9 cellular contexts compared by ENCODE assay signal in the genomic region with DNA sequence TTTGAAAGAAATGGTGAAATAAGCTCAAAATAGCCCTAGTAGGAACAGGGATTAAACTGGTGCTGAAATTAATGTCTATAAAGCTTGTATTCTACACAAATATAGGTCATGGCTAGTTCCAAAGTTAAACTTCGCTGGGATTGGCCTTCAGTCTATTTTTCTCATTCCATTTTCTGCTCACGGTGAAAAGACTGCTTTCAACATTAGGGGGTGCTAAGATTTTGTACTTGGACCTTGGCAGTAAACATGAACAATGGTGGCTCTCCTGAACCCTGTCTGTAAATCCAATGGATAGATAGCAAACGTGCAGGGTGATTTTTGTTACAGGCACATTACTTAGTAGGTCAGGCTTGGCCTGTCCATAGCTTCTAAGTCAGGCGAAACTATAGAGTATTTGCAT. TPM values are rescaled to one million over a fixed set of nuclear protein-coding genes. Genes with fewer than 3 reads are reported as not detected.
DNase-seq lines count a peak whose midpoint lies in the region; ATAC-seq, FAIRE-seq and TF ChIP-seq lines count a peak whose summit lies in the region.
"Had no signal": no experiment of that assay in that cellular context is flagged by ENCODE, and none has a peak within 500 bp of the region (broad histone marks: within the 10 kb centered on the region; RNA-seq: fewer than 3 reads in every experiment).

No MANE protein-coding gene starts in this region.

- H3K36me3 Mint-ChIP-seq in progenitor cell of endocrine pancreas (ENCODE audit: insufficient read depth) = no peaks in the 10 kb centered on the region

- ATAC-seq in HG03442 (IDR thresholded peaks at IDR 0.05; ENCODE audit: unreplicated experiment) (no peak), GM18867 (IDR thresholded peaks at IDR 0.05; ENCODE audit: unreplicated experiment) (no peak)
- ATAC-seq: psoas muscle had no signal

- H3K9me3 Mint-ChIP-seq in progenitor cell of endocrine pancreas (ENCODE audit: low read depth) = no peaks in the 10 kb centered on the region

- no peak overlapping the region for H3K27ac Mint-ChIP-seq in progenitor cell of endocrine pancreas

- TF ChIP-seq POLR2A in GM12891 (IDR thresholded peaks at IDR 0.05; ENCODE audit: low read depth, low read length) = no peak

- H3K4me3 Mint-ChIP-seq in progenitor cell of endocrine pancreas (ENCODE audit: low read depth) = no peak overlapping the region

- FAIRE-seq in GM12891 (lab: Jason Lieb, UNC) = no peak

- DNase-seq in DMS 273 (lab: John Stamatoyannopoulos, UW; ENCODE audit: unreplicated experiment) (peak; percentile 14), DMS 273 treated with DMSO at 0.1 percent for 48 hours (lab: John Stamatoyannopoulos, UW) (no peak), NCI-H1092 treated with DMSO at 0.1 percent for 48 hours (lab: John Stamatoyannopoulos, UW) (peak; percentile 18), dermis blood vessel endothelial cell (peak; percentile 80), progenitor cell of endocrine pancreas (ENCODE audit: low spot score, unreplicated experiment) (no peak), GM12891 (ENCODE audit: insufficient read length, low spot score) (no peak)
- DNase-seq: psoas muscle had no signal

- peaks cover 6% of the 10 kb centered on the region for H3K27me3 Mint-ChIP-seq in progenitor cell of endocrine pancreas

- peaks cover 9% of the 10 kb centered on the region for H3K4me1 Mint-ChIP-seq in progenitor cell of endocrine pancreas (ENCODE audit: low read depth)

- peak; percentile 47 for TF ChIP-seq CTCF in progenitor cell of endocrine pancreas (IDR thresholded peaks at IDR 0.05; ENCODE audit: unreplicated experiment)

TF ChIP-seq in GM12891, 5 proteins besides CTCF, POLR2A, EP300 and RAD21:
- TF ChIP-seq TAF1 (IDR thresholded peaks at IDR 0.05; ENCODE audit: low read depth, low read length) (no peak), POLR2AphosphoS5 (IDR thresholded peaks at IDR 0.05; ENCODE audit: low read depth, low read length) (no peak), SPI1 (IDR thresholded peaks at IDR 0.05; ENCODE audit: low read depth, low read length) (no peak), POU2F2 (IDR thresholded peaks at IDR 0.05; ENCODE audit: low read depth, low read length) (no peak), PAX5 (IDR thresholded peaks at IDR 0.05; ENCODE audit: insufficient read depth, low read length, severe bottlenecking) (no peak)
TF ChIP-seq in GM12891: peak in this region for 0.

RNA-seq across cellular contexts. Expression of gene RSU1, which starts 36.0 kb away (rescaled TPM):
- 63.3 and 83.7 TPM in 2 replicates for total RNA-seq in dermis blood vessel endothelial cell
- 27.4 and 29.0 TPM in 2 replicates for total RNA-seq in progenitor cell of endocrine pancreas
- polyA plus RNA-seq in GM12891 (2012; ENCODE audit: low read depth, missing spikeins) = 29.0 TPM

Comparison
In these comparisons a context has a peak if more than half of its experiments do, and no peak if none do; other contexts are left out.
1. DNase-seq: peak in DMS 273 (single experiment), NCI-H1092 treated with DMSO at 0.1 percent for 48 hours (single experiment) and dermis blood vessel endothelial cell (single experiment); none in DMS 273 treated with DMSO at 0.1 percent for 48 hours (single experiment), progenitor cell of endocrine pancreas (single experiment) and GM12891 (single experiment).